7 cellular contexts compared by ENCODE assay signal in the genomic region with DNA sequence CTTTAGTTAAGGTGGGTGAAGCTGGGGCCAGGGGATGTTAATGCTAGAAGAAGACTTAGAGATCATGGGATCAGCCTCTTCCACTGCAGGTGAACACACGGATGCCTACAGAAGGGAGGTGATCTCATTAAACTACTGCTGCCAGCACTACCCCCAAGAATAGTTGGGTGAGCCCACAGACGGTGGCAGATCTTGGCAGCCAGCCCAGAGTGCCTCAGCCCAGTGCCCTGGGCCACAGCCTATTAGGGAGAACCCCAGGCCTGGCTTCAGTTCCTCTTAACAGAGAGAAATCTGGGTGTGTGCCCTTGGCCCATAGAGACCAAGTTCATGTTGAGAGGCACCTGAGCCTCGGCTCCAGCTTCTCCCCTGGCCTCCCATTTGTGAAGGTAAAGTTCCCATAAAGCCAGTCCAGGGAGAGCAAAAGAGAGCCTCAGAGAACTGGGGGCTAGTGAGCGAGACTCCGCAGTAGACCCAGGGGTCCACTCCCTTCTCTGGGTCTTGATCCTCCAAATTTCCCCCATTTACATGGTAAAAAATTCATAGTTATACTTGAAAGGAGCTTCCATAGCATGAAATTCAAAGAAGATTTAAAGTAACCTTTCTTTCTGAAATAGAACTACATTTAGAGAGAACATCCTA.
DNase-seq lines count a peak whose midpoint lies in the region; ATAC-seq and FAIRE-seq lines count a peak whose summit lies in the region.

No MANE protein-coding gene starts in this region.

- peak; percentile 95 for FAIRE-seq in GM19239 (lab: Jason Lieb, UNC)

- peak; percentile 52 for ATAC-seq in HG03060 (IDR thresholded peaks at IDR 0.05; ENCODE audit: low read depth, unreplicated experiment)
- peak; percentile 14 to 68 for ATAC-seq in right cardiac atrium

- no peaks in the 10 kb centered on the region for H3K9me3 ChIP-seq in right cardiac atrium (ENCODE audit: control insufficient read depth, low read length)

- WGBS in right cardiac atrium, result 71% methylated on average over 5 of the region's 5 CpGs

- no peaks in the 10 kb centered on the region for H3K27me3 ChIP-seq in right cardiac atrium (ENCODE audit: control insufficient read depth, insufficient read depth)

- no peak overlapping the region for H3K27ac ChIP-seq in right cardiac atrium (ENCODE audit: low read length)

- DNase-seq in GM19239 (ENCODE audit: insufficient read length, low spot score) (no peak), right cardiac atrium (peak; percentile 38 to 86 (median 84)), RKO (ENCODE audit: low spot score) (no peak), NCI-H2196 treated with DMSO at 0.1 percent for 48 hours (lab: John Stamatoyannopoulos, UW; ENCODE audit: unreplicated experiment) (no peak), NCI-H128 (lab: John Stamatoyannopoulos, UW; ENCODE audit: unreplicated experiment) (no peak)
- peak; percentile 17 for DNase-seq in activated CD4-positive, CD25-positive, alpha-beta regulatory T cell treated with anti-CD3 and anti-CD28 coated beads, Interleukin-2, amount 50 U/mL, for 16 hours (ENCODE audit: low read depth, low spot score)

- no peak overlapping the region for H3K4me3 ChIP-seq in right cardiac atrium (ENCODE audit: low read length)

- intact Hi-C loops in right cardiac atrium (cut with DNase I), result loop anchor here in 1 of 4 donors (10.0 kb wide), 1 partner anchor 116 kb away; no protein-coding TSS in a partner anchor

- H3K4me1 ChIP-seq in right cardiac atrium (ENCODE audit: control insufficient read depth, insufficient read depth, low read length), result no peaks in the 10 kb centered on the region

Comparison
In these comparisons a context has a peak if more than half of its experiments do, and no peak if none do; other contexts are left out.
1. DNase-seq: peak in activated CD4-positive, CD25-positive, alpha-beta regulatory T cell treated with anti-CD3 and anti-CD28 coated beads, Interleukin-2, amount 50 U/mL, for 16 hours (single experiment) and right cardiac atrium (3 of 3); none in GM19239 (single experiment), RKO (single experiment), NCI-H2196 treated with DMSO at 0.1 percent for 48 hours (single experiment) and NCI-H128 (single experiment).